33 cellular contexts compared by ENCODE assay signal in genomic region chr20:3244613-3245012, GRCh38.
"Had no signal": no experiment of that assay in that cellular context is flagged by ENCODE, and none has a peak within 500 bp of the region (broad histone marks: within the 10 kb centered on the region; RNA-seq: fewer than 3 reads in every experiment).

No MANE protein-coding gene starts in this region.

- H3K4me3 ChIP-seq: SJCRH30, SK-N-MC had no signal

- FAIRE-seq: bronchial epithelial cell, RCC 7860, TTC549 had no signal

- H3K27me3 ChIP-seq: SJCRH30 had no signal

- H3K4me2 ChIP-seq: KMS-11 had no signal

- H3K9ac ChIP-seq: KMS-11 had no signal

- H3K36me3 ChIP-seq: SJCRH30 had no signal

- DNase-seq: activated CD4-positive, alpha-beta memory T cell treated with anti-CD3 and anti-CD28 coated beads for 36 hours; activated CD4-positive, alpha-beta T cell treated with anti-CD3 and anti-CD28 coated beads for 36 hours; activated CD4-positive, alpha-beta T cell treated with anti-CD3 and anti-CD28 coated beads, Interleukin-2, amount 50 U/mL, for 1 hour; activated CD8-positive, alpha-beta memory T cell treated with anti-CD3 and anti-CD28 coated beads, Interleukin-2, amount 50 U/mL, for 4 hours; activated effector memory CD4-positive, alpha-beta T cell treated with Interleukin-2 at 50 U/mL for 16 hours; activated T-cell treated with anti-CD3 and anti-CD28 coated beads for 4 hours; activated T-cell treated with anti-CD3 and anti-CD28 coated beads, Interleukin-2, amount 50 U/mL, for 4 hours; anterior cingulate cortex; caudate nucleus; cerebellar nuclear complex; MM.1S; MV-4-11; NCI-H1092 treated with DMSO at 0.1 percent for 48 hours; NCI-H1417; NCI-H146; NCI-H187; NCI-H2029 treated with DMSO at 0.1 percent for 48 hours; NCI-H2107; NCI-H2171; NCI-H510A; NCI-H526; NCI-H748 treated with DMSO at 0.1 percent for 48 hours; NK-92 treated with Interleukin-12 subunit alpha and Interleukin-12 subunit beta, amount 100 ng/mL, for 24 hours; PC-3; SHP77; SJCRH30 had no signal

- H3K4me1 ChIP-seq: SJCRH30 had no signal

- H3K27ac ChIP-seq: KMS-11, SJCRH30, SK-N-MC had no signal

- H3K9me3 ChIP-seq: SJCRH30 had no signal

- ATAC-seq: activated CD4-positive, alpha-beta T cell treated with anti-CD3 and anti-CD28 coated beads for 36 hours; activated CD4-positive, CD25-positive, alpha-beta regulatory T cell treated with anti-CD3 and anti-CD28 coated beads, Interleukin-2, amount 50 U/mL, for 24 hours; activated T-cell treated with anti-CD3 and anti-CD28 coated beads, Interleukin-2, amount 50 U/mL, for 4 hours; WTC11 had no signal
